Comparison of ENCODE assay signal across 1 cellular context in the genomic region with DNA sequence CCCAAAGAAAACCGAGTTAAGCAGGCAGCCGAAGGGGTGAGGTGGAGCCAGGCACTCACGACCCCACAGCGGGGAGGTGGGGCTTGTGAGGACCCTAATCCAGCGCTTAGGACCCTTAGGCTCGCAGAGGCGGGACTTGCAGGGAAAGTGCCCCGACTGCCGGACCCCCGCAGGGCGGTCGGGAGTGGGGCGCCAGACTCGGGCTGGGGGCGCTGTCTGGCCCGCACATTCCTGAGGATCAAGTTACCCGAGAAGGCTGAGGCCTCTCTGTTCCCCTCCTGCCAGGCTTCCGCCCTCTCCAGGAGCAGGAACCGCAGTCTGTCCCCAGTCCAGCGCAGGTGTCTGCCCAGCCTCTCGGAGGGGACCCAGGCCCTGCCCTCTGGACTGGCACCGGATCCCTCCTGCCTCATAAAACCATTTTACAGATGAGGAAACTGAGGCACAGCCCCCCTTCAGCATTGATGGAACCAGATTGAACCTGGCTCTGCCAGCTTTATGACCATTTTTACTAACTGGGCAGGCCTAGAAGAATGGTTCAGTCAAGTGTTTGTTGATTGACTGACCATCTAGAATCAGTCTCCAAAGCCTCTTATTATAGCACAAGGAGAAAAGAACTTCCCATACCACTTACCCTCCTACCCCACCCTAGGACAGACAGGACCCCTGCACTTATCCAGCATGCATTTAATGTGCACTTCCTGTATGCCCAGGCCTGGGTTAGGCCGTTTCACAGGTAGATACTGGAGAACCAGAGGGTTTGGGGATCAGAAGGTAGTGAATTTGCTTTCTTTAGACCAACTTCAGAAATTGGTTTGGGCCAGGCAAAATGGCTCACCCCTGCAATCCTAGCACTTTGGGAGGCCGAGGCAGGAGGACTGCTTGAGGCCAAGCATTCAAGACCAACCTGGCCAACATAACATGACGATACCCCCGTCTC.
TF ChIP-seq lines count a peak whose summit lies in the region.

No MANE protein-coding gene starts in this region.

TF ChIP-seq in HepG2, 621 proteins besides CTCF, POLR2A, EP300 and RAD21:
- TF ChIP-seq ZNF12 (CRISPR knock-in tag; IDR thresholded peaks at IDR 0.05) (no peak), PLRG1 (conservative IDR thresholded peaks at IDR 0.05) (no peak), ZNF3 (CRISPR knock-in tag; IDR thresholded peaks at IDR 0.05) (peak; percentile 90), PATZ1 (CRISPR knock-in tag; IDR thresholded peaks at IDR 0.05) (peak; percentile 56; the same call in 1 of the 2 replicates), SIX1 (CRISPR knock-in tag; IDR thresholded peaks at IDR 0.05; ENCODE audit: borderline replicate concordance) (peak; percentile 93), ZNF629 (CRISPR knock-in tag; conservative IDR thresholded peaks at IDR 0.05) (peak; percentile 49; the same call in 1 of the 2 replicates), ZKSCAN8 (CRISPR knock-in tag; IDR thresholded peaks at IDR 0.05; ENCODE audit: borderline replicate concordance) (0 out of 2 replicates have a peak, but pooled peaks have one; percentile 22), SIX4 (CRISPR knock-in tag; IDR thresholded peaks at IDR 0.05) (peak; percentile 89), GMEB2 (CRISPR knock-in tag; IDR thresholded peaks at IDR 0.05; ENCODE audit: low read depth) (no peak), ZFP91 (CRISPR knock-in tag; IDR thresholded peaks at IDR 0.05; ENCODE audit: borderline replicate concordance) (0 out of 2 replicates have a peak, but pooled peaks have one; percentile 8), ZNF816 (CRISPR knock-in tag; IDR thresholded peaks at IDR 0.05; ENCODE audit: borderline replicate concordance) (no peak), MYC (CRISPR knock-in tag; IDR thresholded peaks at IDR 0.05; ENCODE audit: borderline replicate concordance) (no peak), DRAP1 (CRISPR knock-in tag; IDR thresholded peaks at IDR 0.05) (no peak), TEAD3 (CRISPR knock-in tag; optimal IDR thresholded peaks at IDR 0.05; ENCODE audit: borderline replicate concordance) (peak; percentile 75), ZNF768 (CRISPR knock-in tag; IDR thresholded peaks at IDR 0.05) (peak; percentile 76; the same call in 1 of the 2 replicates)
- TF ChIP-seq, protein P1, sequence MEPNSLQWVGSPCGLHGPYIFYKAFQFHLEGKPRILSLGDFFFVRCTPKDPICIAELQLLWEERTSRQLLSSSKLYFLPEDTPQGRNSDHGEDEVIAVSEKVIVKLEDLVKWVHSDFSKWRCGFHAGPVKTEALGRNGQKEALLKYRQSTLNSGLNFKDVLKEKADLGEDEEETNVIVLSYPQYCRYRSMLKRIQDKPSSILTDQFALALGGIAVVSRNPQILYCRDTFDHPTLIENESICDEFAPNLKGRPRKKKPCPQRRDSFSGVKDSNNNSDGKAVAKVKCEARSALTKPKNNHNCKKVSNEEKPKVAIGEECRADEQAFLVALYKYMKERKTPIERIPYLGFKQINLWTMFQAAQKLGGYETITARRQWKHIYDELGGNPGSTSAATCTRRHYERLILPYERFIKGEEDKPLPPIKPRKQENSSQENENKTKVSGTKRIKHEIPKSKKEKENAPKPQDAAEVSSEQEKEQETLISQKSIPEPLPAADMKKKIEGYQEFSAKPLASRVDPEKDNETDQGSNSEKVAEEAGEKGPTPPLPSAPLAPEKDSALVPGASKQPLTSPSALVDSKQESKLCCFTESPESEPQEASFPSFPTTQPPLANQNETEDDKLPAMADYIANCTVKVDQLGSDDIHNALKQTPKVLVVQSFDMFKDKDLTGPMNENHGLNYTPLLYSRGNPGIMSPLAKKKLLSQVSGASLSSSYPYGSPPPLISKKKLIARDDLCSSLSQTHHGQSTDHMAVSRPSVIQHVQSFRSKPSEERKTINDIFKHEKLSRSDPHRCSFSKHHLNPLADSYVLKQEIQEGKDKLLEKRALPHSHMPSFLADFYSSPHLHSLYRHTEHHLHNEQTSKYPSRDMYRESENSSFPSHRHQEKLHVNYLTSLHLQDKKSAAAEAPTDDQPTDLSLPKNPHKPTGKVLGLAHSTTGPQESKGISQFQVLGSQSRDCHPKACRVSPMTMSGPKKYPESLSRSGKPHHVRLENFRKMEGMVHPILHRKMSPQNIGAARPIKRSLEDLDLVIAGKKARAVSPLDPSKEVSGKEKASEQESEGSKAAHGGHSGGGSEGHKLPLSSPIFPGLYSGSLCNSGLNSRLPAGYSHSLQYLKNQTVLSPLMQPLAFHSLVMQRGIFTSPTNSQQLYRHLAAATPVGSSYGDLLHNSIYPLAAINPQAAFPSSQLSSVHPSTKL (CRISPR knock-in tag; IDR thresholded peaks at IDR 0.05), result no peak
TF ChIP-seq in HepG2: peak in this region for 9.
